ENCODE assay signal across 7 cellular contexts in genomic region chr5:163907803-163908202, GRCh38.
DNase-seq lines count a peak whose midpoint lies in the region; ATAC-seq and TF ChIP-seq lines count a peak whose summit lies in the region.
"Not testable (repeated sequence)": the region's sequence is repeated elsewhere in the genome, so short reads cannot be mapped to it uniquely, and the experiment has no call there.

No MANE protein-coding gene starts in this region.

- peak overlapping the region; percentile 3 to 78 (median 64) for H3K4me3 Mint-ChIP-seq in naive B cell

- not testable (repeated sequence) for H3K27me3 ChIP-seq in Loucy (ENCODE audit: insufficient read depth, low read length, poor library complexity, severe bottlenecking); OCI-LY3 (ENCODE audit: low read depth, low read length)

- peak; percentile 42 for DNase-seq in naive B cell

- not testable (repeated sequence) for H3K27ac ChIP-seq in OCI-LY3 (ENCODE audit: low read length)

- peaks cover 50 to 54% (median 52%) of the 10 kb centered on the region in 3 donors for H3K4me1 Mint-ChIP-seq in naive B cell

- peaks cover 29% of the 10 kb centered on the region for H3K4me1 ChIP-seq in Loucy (ENCODE audit: insufficient read depth, low read length, poor library complexity, severe bottlenecking)
- H3K4me1 ChIP-seq in OCI-LY3 (ENCODE audit: low read length): not testable (repeated sequence)

- H3K9me2 ChIP-seq in Loucy (replicated peaks; ENCODE audit: low read depth, low read length): not testable (repeated sequence)

- peak overlapping the region; percentile 71 for H3K4me2 ChIP-seq in Loucy (ENCODE audit: low read depth, low read length, poor library complexity, severe bottlenecking)
- not testable (repeated sequence) for H3K4me2 ChIP-seq in OCI-LY3 (ENCODE audit: low read length)

- peak overlapping the region; percentile 41 for H3K4me3 ChIP-seq in Loucy (ENCODE audit: low read length, poor library complexity, severe bottlenecking)
- not testable (repeated sequence) for H3K4me3 ChIP-seq in OCI-LY3 (ENCODE audit: low read length)

- H4K20me1 ChIP-seq in Loucy (ENCODE audit: insufficient read depth, low read length, poor library complexity, severe bottlenecking); OCI-LY3 (ENCODE audit: insufficient read depth, low read length): not testable (repeated sequence)

- not testable (repeated sequence) for H3K27me3 Mint-ChIP-seq in naive B cell

- peak overlapping the region; percentile 67 for H3K9ac ChIP-seq in Loucy (ENCODE audit: low read depth, low read length, poor library complexity, severe bottlenecking)
- not testable (repeated sequence) for H3K9ac ChIP-seq in OCI-LY3 (ENCODE audit: low read length)

- H3K36me3 ChIP-seq in Loucy (ENCODE audit: insufficient read depth, low read length); OCI-LY3 (replicated peaks; ENCODE audit: low read depth, low read length): not testable (repeated sequence)

- ATAC-seq in GM18520 (IDR thresholded peaks at IDR 0.05; ENCODE audit: unreplicated experiment) (peak; percentile 71), GM19395 (IDR thresholded peaks at IDR 0.05; ENCODE audit: unreplicated experiment) (peak; percentile 36), HG02610 (IDR thresholded peaks at IDR 0.05; ENCODE audit: unreplicated experiment) (peak; percentile 36), HG03060 (IDR thresholded peaks at IDR 0.05; ENCODE audit: low read depth, unreplicated experiment) (peak; percentile 49), naive B cell (ENCODE audit: low read depth in 2 of 2) (peak; percentile 64 to 77)

- peak overlapping the region; percentile 59 to 97 (median 90) for H3K27ac Mint-ChIP-seq in naive B cell

- 0 out of 2 replicates have a peak overlapping the region, but pooled peaks have one; percentile 3 for H2AFZ ChIP-seq in Loucy (ENCODE audit: low read length)
- H2AFZ ChIP-seq in OCI-LY3 (ENCODE audit: low read depth, low read length): 0 out of 2 replicates have a peak overlapping the region, but pooled peaks have one; percentile 27

- H3K36me3 Mint-ChIP-seq in naive B cell: peaks cover 4 to 18% of the 10 kb centered on the region in 2 donors

- not testable (repeated sequence) for TF ChIP-seq CTCF in Loucy (conservative IDR thresholded peaks at IDR 0.05; ENCODE audit: low read length); OCI-LY3 (IDR thresholded peaks at IDR 0.05; ENCODE audit: low read depth, low read length)

- not testable (repeated sequence) for H3K9me3 Mint-ChIP-seq in naive B cell

- H3F3A ChIP-seq in Loucy (ENCODE audit: low read depth): not testable (repeated sequence)

- not testable (repeated sequence) for H3K9me3 ChIP-seq in Loucy (ENCODE audit: insufficient read depth, low read depth, low read length); OCI-LY3 (ENCODE audit: insufficient read depth, low read length)

- H3K79me2 ChIP-seq in Loucy (ENCODE audit: insufficient read depth, low read length); OCI-LY3 (ENCODE audit: low read length): not testable (repeated sequence)
